9 cellular contexts compared by ENCODE assay signal in the genomic region with DNA sequence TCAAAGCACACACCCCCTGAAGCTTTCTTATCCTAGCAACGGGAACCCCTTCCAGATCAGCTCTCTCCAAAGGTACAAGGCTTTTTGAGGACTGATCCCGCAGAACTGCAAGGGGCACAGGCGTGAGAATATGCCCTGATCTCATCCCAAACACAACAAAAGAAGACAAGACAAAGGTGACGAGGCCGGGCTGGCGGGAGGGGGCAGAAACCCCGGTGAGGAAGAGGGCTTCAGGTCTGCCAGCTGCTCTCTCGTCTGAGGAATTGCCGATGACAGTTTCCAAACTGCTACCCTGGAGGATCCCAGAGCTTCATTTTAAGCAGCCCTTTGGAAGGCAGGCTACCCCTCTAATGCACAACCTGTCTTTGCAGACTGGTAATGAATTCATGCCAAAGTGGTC. TPM values are rescaled to one million over a fixed set of nuclear protein-coding genes. Genes with fewer than 3 reads are reported as not detected.
DNase-seq lines count a peak whose midpoint lies in the region; ATAC-seq and TF ChIP-seq lines count a peak whose summit lies in the region.
"Had no signal": no experiment of that assay in that cellular context is flagged by ENCODE, and none has a peak within 500 bp of the region (broad histone marks: within the 10 kb centered on the region; RNA-seq: fewer than 3 reads in every experiment).

No MANE protein-coding gene starts in this region.

- H3K9me3 ChIP-seq in Panc1 (ENCODE audit: control insufficient read depth, insufficient read depth, low read depth, low read length): no peaks in the 10 kb centered on the region

- CTCF ChIA-PET in Panc1 (lab: Charles Lee): no interaction called here

- DNase-seq in GM12864 (ENCODE audit: low read depth) (no peak), Panc1 (ENCODE audit: low read depth, low spot score) (no peak), epithelial cell of proximal tubule (ENCODE audit: low read depth) (no peak), retinal pigment epithelial cell (ENCODE audit: low read depth) (no peak), germinal center (ENCODE audit: low spot score) (no peak), H4 (ENCODE audit: low spot score) (no peak)
- DNase-seq: activated CD4-positive, CD25-positive, alpha-beta regulatory T cell treated with anti-CD3 and anti-CD28 coated beads, Interleukin-2, amount 50 U/mL, for 72 hours had no signal

- no peaks in the 10 kb centered on the region; the same call in 1 of the 2 replicates for H3K36me3 ChIP-seq in Panc1 (ENCODE audit: control insufficient read depth, insufficient read depth, low read length)

- no peak for TF ChIP-seq CTCF in GM12864 (IDR thresholded peaks at IDR 0.05; ENCODE audit: low read depth, low read length, missing control alignments)
- TF ChIP-seq CTCF in Panc1 (IDR thresholded peaks at IDR 0.05): no peak
- TF ChIP-seq CTCF in epithelial cell of proximal tubule (conservative IDR thresholded peaks at IDR 0.05; ENCODE audit: low read depth, low read length): no peak
- TF ChIP-seq CTCF in retinal pigment epithelial cell (conservative IDR thresholded peaks at IDR 0.05; ENCODE audit: low read depth, low read length): no peak

- no peaks in the 10 kb centered on the region for H3K27me3 ChIP-seq in Panc1 (ENCODE audit: control insufficient read depth, insufficient read depth, low read length)

- intact Hi-C loops in Panc1 (cut with micrococcal nuclease; ENCODE audit: unreplicated experiment): no loop called here

- no TSS peak for BruUV-seq in Panc1 (replicated peaks; lab: Mats Ljungman, UMichigan)

- H3K4me3 ChIP-seq in GM12864 (ENCODE audit: low read depth, low read length): peak overlapping the region; percentile 97
- H3K4me3 ChIP-seq in Panc1 (ENCODE audit: low read depth in 2 of 2, low read length in 2 of 2): peak overlapping the region; percentile 95 to 98
- H3K4me3 ChIP-seq in epithelial cell of proximal tubule (ENCODE audit: low read depth, low read length): peak overlapping the region; percentile 83
- H3K4me3 ChIP-seq in retinal pigment epithelial cell (ENCODE audit: low read length): peak overlapping the region; percentile 23

- no peak for ATAC-seq in Panc1
- no peak for ATAC-seq in GM18909 (IDR thresholded peaks at IDR 0.05; ENCODE audit: poor library complexity, unreplicated experiment)
- ATAC-seq in GM21737 (IDR thresholded peaks at IDR 0.05; ENCODE audit: unreplicated experiment): no peak

- POLR2A ChIA-PET in Panc1 (lab: Charles Lee): no interaction called here

- H3K27ac ChIP-seq in Panc1 (ENCODE audit: low read length): peak overlapping the region; percentile 90

- H3K4me1 ChIP-seq in Panc1 (ENCODE audit: control insufficient read depth, insufficient read depth, low read length): peaks cover 27% of the 10 kb centered on the region

- in situ Hi-C loops in Panc1 (cut with HindIII; ENCODE audit: low pct_unique_long_range_greater_than_20kb, low sequenced_read_pairs): no loop called here

RNA-seq across cellular contexts. Expression of a gene that starts 3.4 kb away (rescaled TPM):
- total RNA-seq in Panc1 (2021; ENCODE audit: unreplicated experiment) (113 TPM), epithelial cell of proximal tubule (59.7 and 61.9 TPM in 2 replicates)
- 77.9 TPM for polyA plus RNA-seq in Panc1 (2012; ENCODE audit: insufficient read length)
- total RNA-seq in H4 (2014; rRNA removed; shearing (Covaris generic)): 19.4 and 23.5 TPM in 2 replicates

RNA-seq across cellular contexts. Expression of a gene that starts 4.3 kb away (rescaled TPM):
- 15.7 TPM for total RNA-seq in Panc1 (2021; ENCODE audit: unreplicated experiment)
- polyA plus RNA-seq in Panc1 (2012; ENCODE audit: insufficient read length): 19.7 TPM
- 2.3 and 4.3 TPM in 2 replicates for total RNA-seq in epithelial cell of proximal tubule
- total RNA-seq in H4 (2014; rRNA removed; shearing (Covaris generic)): 2.2 and 2.7 TPM in 2 replicates

RNA-seq across cellular contexts. Expression of a gene that starts 23.8 kb away (rescaled TPM):
- 0.62 TPM for total RNA-seq in Panc1 (2021; ENCODE audit: unreplicated experiment)
- polyA plus RNA-seq in Panc1 (2012; ENCODE audit: insufficient read length): 0.62 TPM
- total RNA-seq in epithelial cell of proximal tubule: 0.92 and 1.5 TPM in 2 replicates
- 0.10 TPM in 1 of 2 replicates, not detected in the other for total RNA-seq in H4 (2014; rRNA removed; shearing (Covaris generic))

RNA-seq across cellular contexts. Expression of a gene that starts 33.4 kb away (rescaled TPM):
- total RNA-seq in Panc1 (2021; ENCODE audit: unreplicated experiment): 246 TPM
- polyA plus RNA-seq in Panc1 (2012; ENCODE audit: insufficient read length): 347 TPM
- total RNA-seq in epithelial cell of proximal tubule: 88.0 and 171 TPM in 2 replicates
- 167 and 216 TPM in 2 replicates for total RNA-seq in H4 (2014; rRNA removed; shearing (Covaris generic))

RNA-seq across cellular contexts. Expression of a gene that starts 42.2 kb away (rescaled TPM):
- total RNA-seq in Panc1 (2021; ENCODE audit: unreplicated experiment) (225 TPM), epithelial cell of proximal tubule (11.6 and 20.2 TPM in 2 replicates)
- 297 TPM for polyA plus RNA-seq in Panc1 (2012; ENCODE audit: insufficient read length)
- total RNA-seq in H4 (2014; rRNA removed; shearing (Covaris generic)): 0.31 and 0.82 TPM in 2 replicates

Comparison
In these comparisons a context has a peak if more than half of its experiments do, and no peak if none do; other contexts are left out.
1. H3K4me3 ChIP-seq: peak in every context shown above with its lines; median percentile 97 in GM12864; 96 in Panc1; 83 in epithelial cell of proximal tubule; 23 in retinal pigment epithelial cell.